Comparison of ENCODE assay signal across 16 cellular contexts in the genomic region with DNA sequence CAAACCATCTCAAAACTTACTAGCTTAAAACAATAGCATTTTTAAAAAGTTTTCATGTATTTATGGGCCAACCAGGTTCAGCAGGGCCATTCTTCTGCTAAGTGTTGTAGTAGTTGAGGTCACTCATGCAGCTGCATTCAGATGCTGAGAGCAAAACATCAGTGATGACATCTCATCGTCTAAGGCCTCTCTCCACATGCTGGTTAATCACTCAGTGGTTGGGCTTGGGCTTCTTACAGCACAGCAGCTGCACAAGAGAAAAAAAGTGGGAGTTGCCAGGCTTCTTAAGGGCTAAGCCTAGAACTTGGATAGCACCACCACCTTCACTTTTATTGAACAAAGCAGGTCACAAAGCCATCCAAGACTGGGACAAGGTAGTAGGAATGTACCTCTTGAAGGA.
DNase-seq lines count a peak whose midpoint lies in the region; ATAC-seq, FAIRE-seq and TF ChIP-seq lines count a peak whose summit lies in the region.
"Had no signal": no experiment of that assay in that cellular context is flagged by ENCODE, and none has a peak within 500 bp of the region (broad histone marks: within the 10 kb centered on the region; RNA-seq: fewer than 3 reads in every experiment).

No MANE protein-coding gene starts in this region.

- no peaks in the 10 kb centered on the region for H3K36me3 ChIP-seq in kidney (ENCODE audit: control insufficient read depth in 1 of 2, insufficient read depth in 2 of 2, low read length in 2 of 2)
- H3K36me3 ChIP-seq: left ventricle myocardium inferior, neutrophil, uterus had no signal

- H3K4me1 ChIP-seq in kidney (ENCODE audit: control insufficient read depth in 1 of 2, insufficient read depth in 1 of 2, low read depth in 1 of 2, low read length in 2 of 2): peaks cover 0 to 10% of the 10 kb centered on the region in 2 donors
- H3K4me1 ChIP-seq: left ventricle myocardium inferior, uterus had no signal

- intact Hi-C loops in left ventricle myocardium superior (cut with micrococcal nuclease) (no loop called here), Right ventricle myocardium inferior (cut with DNase I) (no loop called here), kidney (cut with DNase I) (no loop called here)

- DNase-seq in left ventricle myocardium superior (no peak), Right ventricle myocardium inferior (ENCODE audit: missing footprints) (no peak), RCC 7860 (ENCODE audit: low spot score) (peak; percentile 60), fibroblast of the conjunctiva (ENCODE audit: low read depth) (peak; percentile 34), NCI-H1436 (lab: John Stamatoyannopoulos, UW) (no peak), GM19238 (ENCODE audit: insufficient read length, low spot score) (no peak), kidney (no peak), NCI-H187 (lab: John Stamatoyannopoulos, UW) (no peak)
- DNase-seq: left ventricle myocardium inferior; NCI-H2107; stimulated activated CD8-positive, alpha-beta memory T cell treated with anti-CD3 and anti-CD28 coated beads, Interleukin-4, amount 100 ng/mL, for 48 hours; T1000; uterus had no signal

- no peaks in the 10 kb centered on the region for H3K9me3 ChIP-seq in kidney (ENCODE audit: control insufficient read depth in 1 of 2, low read length in 2 of 2)
- H3K9me3 ChIP-seq: left ventricle myocardium inferior, neutrophil, uterus had no signal

- no peak overlapping the region for H3K27ac ChIP-seq in kidney (ENCODE audit: low read depth in 2 of 2, low read length in 2 of 2)
- H3K27ac ChIP-seq: left ventricle myocardium inferior, neutrophil, uterus had no signal

- no peak overlapping the region for H3K9ac ChIP-seq in kidney (ENCODE audit: low read length in 2 of 2)

- H3K4me3 ChIP-seq in kidney (ENCODE audit: low read length in 2 of 2): no peak overlapping the region
- H3K4me3 ChIP-seq: left ventricle myocardium inferior, uterus had no signal

- TF ChIP-seq CTCF in kidney (IDR thresholded peaks at IDR 0.05; ENCODE audit: borderline replicate concordance, extremely low read depth, insufficient read depth): no peak

- FAIRE-seq in RCC 7860 (lab: Jason Lieb, UNC) (no peak), kidney (lab: Jason Lieb, UNC) (no peak)
- FAIRE-seq: G401.6 had no signal

- ATAC-seq in left ventricle myocardium superior (peak; percentile 50), Right ventricle myocardium inferior (no peak)
- ATAC-seq: Panc1 had no signal

Comparison
In these comparisons a context has a peak if more than half of its experiments do, and no peak if none do; other contexts are left out.
1. DNase-seq: peak in RCC 7860 (single experiment) and fibroblast of the conjunctiva (single experiment); none in left ventricle myocardium superior (single experiment), Right ventricle myocardium inferior (single experiment), NCI-H1436 (single experiment), GM19238 (single experiment), kidney (single experiment) and NCI-H187 (0 of 2).